8 cellular contexts compared by ENCODE assay signal in genomic region chr9:124222918-124223720, GRCh38. TPM values are rescaled to one million over a fixed set of nuclear protein-coding genes. Genes with fewer than 3 reads are reported as not detected.
DNase-seq lines count a peak whose midpoint lies in the region; ATAC-seq, FAIRE-seq and TF ChIP-seq lines count a peak whose summit lies in the region.

No MANE protein-coding gene starts in this region.

- peak; percentile 90 to 92 for DNase-seq in AML-193 (lab: John Stamatoyannopoulos, UW)
- DNase-seq in LNCaP clone FGC (ENCODE audit: low read depth), result peak; percentile 57
- peak; percentile 39 for DNase-seq in astrocyte of the hippocampus (ENCODE audit: low read depth, low spot score)
- peak; percentile 76 to 93 for DNase-seq in lower leg skin (ENCODE audit: low spot score in 2 of 2)
- DNase-seq in RKO (ENCODE audit: low spot score), result no peak
- DNase-seq in AG08396 (ENCODE audit: low spot score), result no peak
- no peak for DNase-seq in HTR-8/SVneo (ENCODE audit: insufficient read length, low spot score)

- FAIRE-seq in HTR-8/SVneo (lab: Jason Lieb, UNC), result no peak

- H3K4me3 ChIP-seq in LNCaP clone FGC (ENCODE audit: low read depth, low read length), result no peak overlapping the region
- H3K4me3 ChIP-seq in lower leg skin (ENCODE audit: low read depth, poor library complexity, severe bottlenecking), result no peak overlapping the region

- ATAC-seq in HG03342 (IDR thresholded peaks at IDR 0.05; ENCODE audit: unreplicated experiment), result no peak

- intact Hi-C loops in lower leg skin (cut with DNase I; ENCODE audit: low total_unique reads), result no loop called here

- TF ChIP-seq POLR2A in lower leg skin (IDR thresholded peaks at IDR 0.05), result no peak

- WGBS in lower leg skin, 2 donors, result 72 to 76% methylated on average over 10 of the region's 10 CpGs

- TF ChIP-seq CTCF in LNCaP clone FGC (IDR thresholded peaks at IDR 0.05; ENCODE audit: control insufficient read depth, extremely low read depth, insufficient read depth) (no peak), lower leg skin (IDR thresholded peaks at IDR 0.05) (peak in 1 of 3 donors; percentile 59)

RNA-seq across cellular contexts. Expression of gene NEK6, which starts 34.6 kb away (rescaled TPM):
- 10 to 100 TPM in 2 of 4 donors, 1 to 10 TPM in 2; 6.0 to 14.7 (median 9.1) TPM for total RNA-seq in lower leg skin

Comparison
In these comparisons a context has a peak if more than half of its experiments do, and no peak if none do; other contexts are left out.
1. DNase-seq: peak in AML-193 (2 of 2), LNCaP clone FGC (single experiment), astrocyte of the hippocampus (single experiment) and lower leg skin (2 of 2); none in RKO (single experiment), AG08396 (single experiment) and HTR-8/SVneo (single experiment).